8 cellular contexts compared by ENCODE assay signal in the genomic region with DNA sequence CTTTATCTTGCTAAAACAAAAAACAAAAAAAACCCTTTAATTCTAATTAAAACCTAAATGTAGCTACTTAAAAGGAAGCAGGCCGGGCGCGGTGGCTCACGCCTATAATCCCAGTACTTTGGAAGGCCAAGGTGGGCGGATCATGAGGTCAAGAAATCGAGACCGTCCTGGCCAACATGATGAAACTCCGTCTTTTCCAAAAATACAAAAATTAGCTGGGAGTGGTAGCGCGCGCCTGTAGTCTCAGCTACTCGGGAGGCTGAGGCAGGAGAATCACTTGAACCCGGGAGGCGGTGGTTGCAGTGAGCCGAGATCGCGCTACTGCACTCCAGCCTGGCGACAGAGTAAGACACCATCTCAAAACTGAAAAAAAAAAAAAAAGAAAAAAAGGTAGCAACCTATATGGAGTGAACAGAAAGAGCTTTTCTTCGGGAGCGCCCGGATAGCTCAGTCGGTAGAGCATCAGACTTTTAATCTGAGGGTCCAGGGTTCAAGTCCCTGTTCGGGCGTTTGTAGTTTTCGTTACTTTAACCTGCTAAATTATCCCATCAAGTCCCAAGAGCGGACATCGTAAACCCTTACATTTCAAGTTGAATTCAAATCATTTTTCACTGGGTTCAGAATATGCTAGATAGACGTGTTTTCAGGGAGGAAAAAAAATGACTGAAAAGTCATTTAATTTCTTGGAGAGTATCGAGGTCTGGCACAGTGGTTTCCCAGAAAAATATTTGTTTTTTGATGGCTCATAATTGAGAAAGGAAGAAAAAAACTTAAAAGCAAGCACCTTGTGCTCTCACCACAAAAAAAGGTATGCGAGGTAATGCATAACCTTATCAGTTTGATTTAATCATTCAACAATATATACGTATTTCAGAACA.
DNase-seq lines count a peak whose midpoint lies in the region; ATAC-seq and TF ChIP-seq lines count a peak whose summit lies in the region.

No MANE protein-coding gene starts in this region.

- peaks cover 1% of the 10 kb centered on the region for H3K9me3 Mint-ChIP-seq in stimulated activated memory B cell treated with anti-CD40 and anti-IgM and Interleukin-4, amounts not matched to agents 10 μg/mL and 1 μg/mL and 100 μg/mL, for 72 hours

- peak overlapping the region; percentile 42 to 85 for H3K4me3 ChIP-seq in muscle layer of colon (ENCODE audit: low read depth in 1 of 2, low read length in 2 of 2)

- peaks cover 9% of the 10 kb centered on the region for H3K27me3 Mint-ChIP-seq in stimulated activated memory B cell treated with anti-CD40 and anti-IgM and Interleukin-4, amounts not matched to agents 10 μg/mL and 1 μg/mL and 100 μg/mL, for 72 hours

- H3K27ac ChIP-seq in muscle layer of colon (ENCODE audit: low read depth, low read length), result peak overlapping the region; percentile 70

- H3K27ac Mint-ChIP-seq in stimulated activated memory B cell treated with anti-CD40 and anti-IgM and Interleukin-4, amounts not matched to agents 10 μg/mL and 1 μg/mL and 100 μg/mL, for 72 hours, result peak overlapping the region; percentile 98

- H3K27me3 ChIP-seq in muscle layer of colon (ENCODE audit: control insufficient read depth in 1 of 2, insufficient read depth in 2 of 2, low read length in 2 of 2), result no peaks in the 10 kb centered on the region

- peaks cover 18% of the 10 kb centered on the region for H3K4me1 ChIP-seq in muscle layer of colon (ENCODE audit: insufficient read depth, low read length)

- DNase-seq in CMK (ENCODE audit: low read depth), result peak; percentile 91
- peak in 71 of 76 experiments; percentile 12 to 90 (median 68) for DNase-seq in HUDEP-2 (lab: John Stamatoyannopoulos, UW; ENCODE audit: unreplicated experiment in 76 of 76)
- peak; percentile 62 for DNase-seq in NOMO-1 treated with dmso at 0.1 percent for 144 hours (lab: John Stamatoyannopoulos, UW; ENCODE audit: unreplicated experiment)
- peak; percentile 84 for DNase-seq in activated CD8-positive, alpha-beta memory T cell treated with anti-CD3 and anti-CD28 coated beads, Interleukin-2, amount 50 U/mL, for 48 hours
- peak; percentile 91 to 94 for DNase-seq in erythroblast (lab: John Stamatoyannopoulos, UW)

- no peaks in the 10 kb centered on the region for H3K9me3 ChIP-seq in muscle layer of colon (ENCODE audit: low read length)

- peak; percentile 67 for ATAC-seq in GM21515 (IDR thresholded peaks at IDR 0.05; ENCODE audit: unreplicated experiment)
- peak; percentile 92 for ATAC-seq in stimulated activated memory B cell treated with anti-CD40 and anti-IgM and Interleukin-4, amounts not matched to agents 10 μg/mL and 1 μg/mL and 100 μg/mL, for 72 hours

- peaks cover 47% of the 10 kb centered on the region for H3K4me1 Mint-ChIP-seq in stimulated activated memory B cell treated with anti-CD40 and anti-IgM and Interleukin-4, amounts not matched to agents 10 μg/mL and 1 μg/mL and 100 μg/mL, for 72 hours

- H3K36me3 Mint-ChIP-seq in stimulated activated memory B cell treated with anti-CD40 and anti-IgM and Interleukin-4, amounts not matched to agents 10 μg/mL and 1 μg/mL and 100 μg/mL, for 72 hours, result no peaks in the 10 kb centered on the region

- no peak for TF ChIP-seq POLR2A in erythroblast (IDR thresholded peaks at IDR 0.05; ENCODE audit: low read length)

- H3K9ac ChIP-seq in muscle layer of colon (ENCODE audit: low read length), result peak overlapping the region; percentile 93

- no peaks in the 10 kb centered on the region for H3K36me3 ChIP-seq in muscle layer of colon (ENCODE audit: insufficient read depth, low read length)

- H3K4me3 Mint-ChIP-seq in stimulated activated memory B cell treated with anti-CD40 and anti-IgM and Interleukin-4, amounts not matched to agents 10 μg/mL and 1 μg/mL and 100 μg/mL, for 72 hours, result peak overlapping the region; percentile 83

Comparison
In these comparisons a context has a peak if more than half of its experiments do, and no peak if none do; other contexts are left out.
1. Peak in every context shown above with its lines: DNase-seq, ATAC-seq, H3K4me3 ChIP-seq and H3K27ac ChIP-seq.